10 cellular contexts compared by ENCODE assay signal in genomic region chr2:120503793-120504571, GRCh38.
DNase-seq lines count a peak whose midpoint lies in the region; TF ChIP-seq lines count a peak whose summit lies in the region.
"Had no signal": no experiment of that assay in that cellular context is flagged by ENCODE, and none has a peak within 500 bp of the region (broad histone marks: within the 10 kb centered on the region; RNA-seq: fewer than 3 reads in every experiment).

No MANE protein-coding gene starts in this region.

- peaks cover 15% of the 10 kb centered on the region for H3K4me1 Mint-ChIP-seq in neural crest cell
- H3K4me1 Mint-ChIP-seq: memory B cell had no signal

- H3K9me3 Mint-ChIP-seq in neural crest cell, result no peaks in the 10 kb centered on the region
- H3K9me3 Mint-ChIP-seq: memory B cell had no signal

- no peaks in the 10 kb centered on the region for H3K27me3 ChIP-seq in MG63
- no peaks in the 10 kb centered on the region for H3K27me3 ChIP-seq in effector memory CD4-positive, alpha-beta T cell (replicated peaks; ENCODE audit: control insufficient read depth, insufficient read depth, low read length, poor library complexity, severe bottlenecking)

- no peaks in the 10 kb centered on the region for H3K4me1 ChIP-seq in effector memory CD4-positive, alpha-beta T cell (ENCODE audit: control insufficient read depth, insufficient read depth, low read length, poor library complexity, severe bottlenecking)

- TF ChIP-seq CTCF in fibroblast of mammary gland (conservative IDR thresholded peaks at IDR 0.05; ENCODE audit: control insufficient read depth, insufficient read depth, low read depth, low read length) (no peak), neural crest cell (conservative IDR thresholded peaks at IDR 0.05) (no peak)

- no peak overlapping the region for H3K4me3 ChIP-seq in MG63
- no peak overlapping the region for H3K4me3 ChIP-seq in fibroblast of mammary gland (ENCODE audit: control insufficient read depth, low read depth, low read length)
- H3K4me3 ChIP-seq in effector memory CD4-positive, alpha-beta T cell (ENCODE audit: insufficient read depth, low read depth, low read length, poor library complexity, severe bottlenecking), result no peak overlapping the region

- H3K27ac Mint-ChIP-seq in neural crest cell (ENCODE audit: unreplicated experiment), result peak overlapping the region; percentile 27
- H3K27ac Mint-ChIP-seq: memory B cell had no signal

- H3K9me3 ChIP-seq in MG63, result no peaks in the 10 kb centered on the region
- H3K9me3 ChIP-seq in effector memory CD4-positive, alpha-beta T cell (ENCODE audit: control insufficient read depth, low read length), result no peaks in the 10 kb centered on the region

- H3K27me3 Mint-ChIP-seq in neural crest cell (ENCODE audit: low read depth), result peaks cover 29% of the 10 kb centered on the region

- H3K36me3 ChIP-seq in MG63, result no peaks in the 10 kb centered on the region
- no peaks in the 10 kb centered on the region for H3K36me3 ChIP-seq in effector memory CD4-positive, alpha-beta T cell (ENCODE audit: control insufficient read depth, insufficient read depth, low read length)

- H3K4me3 Mint-ChIP-seq in neural crest cell, result no peak overlapping the region
- H3K4me3 Mint-ChIP-seq: memory B cell had no signal

- DNase-seq in EH (ENCODE audit: low read depth) (peak; percentile 65), MG63 (peak; percentile 52), fibroblast of mammary gland (ENCODE audit: low read depth) (peak; percentile 33), neural crest cell (ENCODE audit: low read depth, low spot score) (no peak), pons (ENCODE audit: low spot score) (no peak), NOMO-1 treated with DMSO at 0.1 percent for 48 hours (lab: John Stamatoyannopoulos, UW; ENCODE audit: unreplicated experiment) (no peak)
- DNase-seq in effector memory CD4-positive, alpha-beta T cell, result no peak
- DNase-seq: head of caudate nucleus, NCI-H2171 had no signal

- no peaks in the 10 kb centered on the region for H3K36me3 Mint-ChIP-seq in neural crest cell (ENCODE audit: low read depth)
- H3K36me3 Mint-ChIP-seq: memory B cell had no signal

- no peak overlapping the region for H3K27ac ChIP-seq in effector memory CD4-positive, alpha-beta T cell (ENCODE audit: insufficient read depth, low read length, poor library complexity, severe bottlenecking)

Comparison
In these comparisons a context has a peak if more than half of its experiments do, and no peak if none do; other contexts are left out.
1. DNase-seq: peak in EH (single experiment), MG63 (single experiment) and fibroblast of mammary gland (single experiment); none in neural crest cell (single experiment), effector memory CD4-positive, alpha-beta T cell (0 of 3), pons (single experiment) and NOMO-1 treated with DMSO at 0.1 percent for 48 hours (single experiment).